In the genomic region with DNA sequence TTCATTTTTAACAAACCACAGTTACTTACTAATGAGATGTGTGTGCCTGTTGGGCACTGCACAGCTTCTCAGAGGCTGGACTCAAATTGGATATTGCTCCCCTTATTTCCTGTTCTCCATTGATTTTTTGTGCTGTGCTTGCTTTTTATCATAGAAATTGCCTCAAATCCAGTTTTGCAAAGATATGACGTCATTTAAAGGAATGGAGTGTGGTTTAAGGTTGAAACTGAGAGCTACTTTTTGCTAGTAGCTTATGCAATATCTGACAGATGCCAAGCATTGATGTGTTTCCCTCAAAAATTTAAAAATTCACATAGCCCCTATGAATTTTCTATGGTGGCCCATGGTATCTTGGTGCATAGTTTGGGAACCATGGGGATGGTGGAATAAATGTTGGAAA, we compare ENCODE assay signal across 25 cellular contexts. TPM values are rescaled to one million over a fixed set of nuclear protein-coding genes. Genes with fewer than 3 reads are reported as not detected.
DNase-seq lines count a peak whose midpoint lies in the region; TF ChIP-seq lines count a peak whose summit lies in the region.
"Had no signal": no experiment of that assay in that cellular context is flagged by ENCODE, and none has a peak within 500 bp of the region (broad histone marks: within the 10 kb centered on the region; RNA-seq: fewer than 3 reads in every experiment).

No MANE protein-coding gene starts in this region.

- H2AFZ ChIP-seq in mammary epithelial cell (ENCODE audit: low read depth, low read length) = no peak overlapping the region

- no peak for TF ChIP-seq CTCF in A673 (conservative IDR thresholded peaks at IDR 0.05; ENCODE audit: low read depth, low read length)
- TF ChIP-seq CTCF in fibroblast of mammary gland (conservative IDR thresholded peaks at IDR 0.05; ENCODE audit: control insufficient read depth, insufficient read depth, low read depth, low read length) = no peak
- no peak for TF ChIP-seq CTCF in mammary epithelial cell (conservative IDR thresholded peaks at IDR 0.05 in 1 of 2, IDR thresholded peaks at IDR 0.05 in 1 of 2; ENCODE audit: extremely low read depth in 1 of 2, insufficient read depth in 1 of 2, low read depth in 1 of 2, low read length in 2 of 2)

- WGBS in mammary epithelial cell (ENCODE audit: low coverage, missing lambda C conversion rate) = 0% methylated on average over 1 of the region's 1 CpG

- no peaks in the 10 kb centered on the region for H3K27me3 ChIP-seq in A673 (replicated peaks; ENCODE audit: insufficient read depth, low read depth, low read length, poor library complexity)
- no peaks in the 10 kb centered on the region for H3K27me3 ChIP-seq in adipocyte (replicated peaks; ENCODE audit: control insufficient read depth, insufficient read depth, low read length)
- peaks cover 15% of the 10 kb centered on the region for H3K27me3 ChIP-seq in mammary epithelial cell (ENCODE audit: insufficient read depth, low read length)
- H3K27me3 ChIP-seq: gastrocnemius medialis, left lung, SJCRH30, upper lobe of right lung had no signal

- intact Hi-C loops in A673 (cut with micrococcal nuclease; ENCODE audit: unreplicated experiment) (no loop called here), mammary epithelial cell (cut with micrococcal nuclease) (no loop called here)

- H3K9me3 ChIP-seq in A673 (ENCODE audit: low read depth, low read length, poor library complexity, severe bottlenecking) (peaks cover 6% of the 10 kb centered on the region), adipocyte (ENCODE audit: control insufficient read depth, low read length) (no peaks in the 10 kb centered on the region), mammary epithelial cell (replicated peaks; ENCODE audit: insufficient read depth, low read length) (no peaks in the 10 kb centered on the region)
- H3K9me3 ChIP-seq: gastrocnemius medialis, left lung, psoas muscle, upper lobe of right lung had no signal

- dilution Hi-C loops in mammary epithelial cell (cut with HindIII; ENCODE audit: low sequenced_read_pairs) = loop anchor here (5.0 kb wide), 1 partner anchor 67 kb away; the partner anchor contains the start of gene ROPN1

- H3K4me3 ChIP-seq in A673 (ENCODE audit: low read depth, low read length, poor library complexity, severe bottlenecking) (no peak overlapping the region), adipocyte (ENCODE audit: low read length) (no peak overlapping the region), fibroblast of mammary gland (ENCODE audit: control insufficient read depth, low read depth, low read length) (no peak overlapping the region), mammary epithelial cell (replicated peaks in 1 of 3; ENCODE audit: insufficient read depth in 1 of 3, low read depth in 2 of 3, low read length in 3 of 3) (no peak overlapping the region)
- H3K4me3 ChIP-seq: gastrocnemius medialis, left lung, psoas muscle, SJCRH30, upper lobe of right lung had no signal

- no peak overlapping the region for H3K4me2 ChIP-seq in mammary epithelial cell (ENCODE audit: insufficient read depth, low read depth, low read length)

- H3K9ac ChIP-seq in adipocyte (ENCODE audit: low read length) = no peak overlapping the region
- no peak overlapping the region for H3K9ac ChIP-seq in mammary epithelial cell (ENCODE audit: insufficient read depth, low read length)

- H3K27ac ChIP-seq in A673 (ENCODE audit: low read depth, low read length, poor library complexity, severe bottlenecking) (no peak overlapping the region), mammary epithelial cell (ENCODE audit: insufficient read depth, low read depth, low read length) (no peak overlapping the region)
- H3K27ac ChIP-seq: C4-2B, gastrocnemius medialis, HL-60, left lung, psoas muscle, SJCRH30, upper lobe of right lung had no signal

- CTCF ChIA-PET in A673 (lab: Charles Lee) (interaction anchor here (0.6 kb wide), 1 partner anchor 442 kb away, joined by 3 read pairs; no protein-coding TSS in a partner anchor), mammary epithelial cell (lab: Charles Lee; ENCODE audit: low non-redundant PET) (no interaction called here)

- no TSS peak for BruUV-seq in A673 (replicated peaks; lab: Mats Ljungman, UMichigan)
- no TSS peak for BruUV-seq in mammary epithelial cell (replicated peaks; lab: Mats Ljungman, UMichigan)

- DNase-seq in A673 (ENCODE audit: low spot score) (peak; percentile 12), GM04504 (ENCODE audit: low read depth) (peak; percentile 16), adipocyte (ENCODE audit: low read depth) (peak; percentile 81), fibroblast of mammary gland (ENCODE audit: low read depth) (peak; percentile 47), mammary epithelial cell (no peak), activated gamma-delta T cell (lab: John Stamatoyannopoulos, UW) (no peak), NCI-H187 treated with DMSO at 0.1 percent for 48 hours (lab: John Stamatoyannopoulos, UW) (no peak)
- DNase-seq in stimulated activated CD8-positive, alpha-beta memory T cell treated with anti-CD3 and anti-CD28 coated beads, Interleukin-4, amount 100 ng/mL, for 48 hours = no peak
- DNase-seq: activated CD4-positive, alpha-beta T cell treated with anti-CD3 and anti-CD28 coated beads for 4 hours; activated naive CD4-positive, alpha-beta T cell treated with anti-CD3 and anti-CD28 coated beads, Interleukin-2, amount 50 U/mL, for 16 hours; activated T-cell treated with anti-CD3 and anti-CD28 coated beads, Interleukin-2, amount 50 U/mL, for 4 hours; aorta; DND-41; gastrocnemius medialis; HCEC 1CT; hippocampal formation; immature natural killer cell; left lung; NCI-H2171 treated with DMSO at 0.1 percent for 48 hours; NCI-H524; psoas muscle; SJCRH30; upper lobe of right lung had no signal

- in situ Hi-C loops in mammary epithelial cell (cut with MboI; ENCODE audit: low sequenced_read_pairs in 2 of 2) = no loop called here

- H3K36me3 ChIP-seq in A673 (ENCODE audit: insufficient read depth, low read length, poor library complexity, severe bottlenecking) (no peaks in the 10 kb centered on the region), adipocyte (ENCODE audit: control insufficient read depth, insufficient read depth, low read length, severe bottlenecking) (no peaks in the 10 kb centered on the region), mammary epithelial cell (ENCODE audit: insufficient read depth, low read length) (no peaks in the 10 kb centered on the region)
- H3K36me3 ChIP-seq: gastrocnemius medialis, left lung, SJCRH30, upper lobe of right lung had no signal

- POLR2A ChIA-PET in A673 (lab: Charles Lee; ENCODE audit: low non-redundant PET) = no interaction called here

- no peaks in the 10 kb centered on the region for H3K79me2 ChIP-seq in mammary epithelial cell (ENCODE audit: insufficient read depth, low read length)

- H3K4me1 ChIP-seq in A673 (ENCODE audit: insufficient read depth, low read length, poor library complexity, severe bottlenecking) (no peaks in the 10 kb centered on the region), adipocyte (ENCODE audit: control insufficient read depth, insufficient read depth, low read length) (peaks cover 60% of the 10 kb centered on the region), mammary epithelial cell (ENCODE audit: insufficient read depth, low read length) (no peaks in the 10 kb centered on the region)
- H3K4me1 ChIP-seq: SJCRH30 had no signal

- no peaks in the 10 kb centered on the region for H4K20me1 ChIP-seq in mammary epithelial cell (ENCODE audit: insufficient read depth, low read length)

RNA-seq across cellular contexts. Expression of gene KALRN, which starts 26.4 kb away (rescaled TPM):
- 34.9 and 42.5 TPM in 2 replicates for total RNA-seq in A673 (2021)
- 1 to 10 TPM; 1.4 to 4.3 TPM for total RNA-seq in mammary epithelial cell
- polyA plus RNA-seq in mammary epithelial cell = 0.76 TPM
- not detected for polyA minus RNA-seq in mammary epithelial cell

Comparison
In these comparisons a context has a peak if more than half of its experiments do, and no peak if none do; other contexts are left out.
1. DNase-seq: peak in A673 (single experiment), GM04504 (single experiment), adipocyte (single experiment) and fibroblast of mammary gland (single experiment); none in mammary epithelial cell (single experiment), stimulated activated CD8-positive, alpha-beta memory T cell treated with anti-CD3 and anti-CD28 coated beads, Interleukin-4, amount 100 ng/mL, for 48 hours (single experiment), activated gamma-delta T cell (single experiment) and NCI-H187 treated with DMSO at 0.1 percent for 48 hours (single experiment).